In the genomic region with DNA sequence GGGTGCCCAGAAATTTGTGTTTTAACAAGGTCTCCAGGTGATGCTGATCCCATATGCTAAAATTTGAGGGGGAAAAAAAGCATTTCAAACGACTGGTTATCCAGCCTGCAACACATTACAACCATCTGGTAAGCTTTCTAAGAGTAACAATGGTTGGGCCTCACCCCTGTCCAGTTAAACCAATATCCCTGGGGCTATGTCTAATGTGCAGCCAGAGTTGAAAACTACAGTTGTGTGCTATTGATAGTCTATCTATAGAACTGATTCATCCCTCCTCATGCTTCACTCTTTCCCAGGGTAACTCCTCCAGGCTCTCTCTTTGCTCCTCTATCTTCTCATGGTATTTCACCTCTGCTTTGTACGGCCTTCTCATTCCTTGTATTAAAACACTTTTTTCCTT, we compare ENCODE assay signal across 29 cellular contexts.
"Had no signal": no experiment of that assay in that cellular context is flagged by ENCODE, and none has a peak within 500 bp of the region (broad histone marks: within the 10 kb centered on the region; RNA-seq: fewer than 3 reads in every experiment).

No MANE protein-coding gene starts in this region.

- H3K4me3 ChIP-seq: ascending aorta, coronary artery, dorsolateral prefrontal cortex, esophagus muscularis mucosa, gastroesophageal sphincter, heart right ventricle, hepatocyte had no signal

- DNase-seq: activated B cell treated with CpG ODN at 0.5 μM for 24 hours; activated CD4-positive, alpha-beta T cell treated with anti-CD3 and anti-CD28 coated beads for 48 hours; activated CD4-positive, alpha-beta T cell treated with anti-CD3 and anti-CD28 coated beads, Interleukin-2, amount 50 U/mL, for 1 hour; activated CD4-positive, alpha-beta T cell treated with anti-CD3 and anti-CD28 coated beads, Interleukin-2, amount 50 U/mL, for 48 hours; activated CD8-positive, alpha-beta memory T cell treated with anti-CD3 and anti-CD28 coated beads for 24 hours; activated CD8-positive, alpha-beta T cell treated with anti-CD3 and anti-CD28 coated beads for 36 hours; activated effector memory CD4-positive, alpha-beta T cell treated with anti-CD3 and anti-CD28 coated beads, Interleukin-2, amount 50 U/mL, for 16 hours; activated naive CD4-positive, alpha-beta T cell treated with anti-CD3 and anti-CD28 coated beads for 36 hours; activated naive CD8-positive, alpha-beta T cell treated with anti-CD3 and anti-CD28 coated beads, Interleukin-2, amount 10 ng/mL, durations not matched to agents 7 days and 5 days; activated T-cell treated with anti-CD3 and anti-CD28 coated beads, Interleukin-2, amount 50 U/mL, for 4 hours; dorsolateral prefrontal cortex; effector memory CD4-positive, alpha-beta T cell; erythroblast; foreskin keratinocyte; heart right ventricle; T-helper 17 cell; T1000; WERI-Rb-1 had no signal

- H3K36me3 Mint-ChIP-seq: activated naive CD4-positive, alpha-beta T cell treated with anti-CD3 and anti-CD28 coated beads, Interleukin-2, amount 50 U/mL, for 24 hours; activated naive CD8-positive, alpha-beta T cell treated with anti-CD3 and anti-CD28 coated beads, Interleukin-2, amount 10 ng/mL, durations not matched to agents 7 days and 5 days; brain had no signal

- H3K9me3 ChIP-seq: esophagus muscularis mucosa, gastroesophageal sphincter had no signal

- H3K4me3 Mint-ChIP-seq: activated B cell treated with CpG ODN at 0.5 μM for 24 hours; activated CD8-positive, alpha-beta T cell treated with anti-CD3 and anti-CD28 coated beads for 36 hours; activated naive CD4-positive, alpha-beta T cell treated with anti-CD3 and anti-CD28 coated beads for 36 hours; activated naive CD4-positive, alpha-beta T cell treated with anti-CD3 and anti-CD28 coated beads, Interleukin-2, amount 50 U/mL, for 24 hours; activated naive CD8-positive, alpha-beta T cell treated with anti-CD3 and anti-CD28 coated beads, Interleukin-2, amount 10 ng/mL, durations not matched to agents 7 days and 5 days; activated T-cell treated with anti-CD3 and anti-CD28 coated beads, Interleukin-2, amount 50 U/mL, for 4 hours; activated T-helper 17 cell treated with anti-CD3 and anti-CD28 coated beads, Interleukin-2, amount 50 U/mL, for 72 hours; brain; central memory CD8-positive, alpha-beta T cell; dendritic cell treated with granulocyte-macrophage colony-stimulating factor and Interleukin-4, amounts not matched to agents 40 ng/mL and 50 ng/mL, for 4 days; T-helper 17 cell; T-helper 2 cell treated with Interferon-gamma antibody and Interleukin-4, amounts not matched to agents 5 μg/mL and 100 μg/mL, for 36 hours had no signal

- H3K27me3 ChIP-seq: ascending aorta, dorsolateral prefrontal cortex, esophagus muscularis mucosa, foreskin keratinocyte, gastroesophageal sphincter, heart right ventricle, hepatocyte had no signal

- H2AFZ ChIP-seq: hepatocyte had no signal

- H3K27ac Mint-ChIP-seq: activated B cell treated with CpG ODN at 0.5 μM for 24 hours; activated CD8-positive, alpha-beta T cell treated with anti-CD3 and anti-CD28 coated beads for 36 hours; activated naive CD4-positive, alpha-beta T cell treated with anti-CD3 and anti-CD28 coated beads for 36 hours; activated naive CD4-positive, alpha-beta T cell treated with anti-CD3 and anti-CD28 coated beads, Interleukin-2, amount 50 U/mL, for 24 hours; activated naive CD8-positive, alpha-beta T cell treated with anti-CD3 and anti-CD28 coated beads, Interleukin-2, amount 10 ng/mL, durations not matched to agents 7 days and 5 days; activated T-helper 17 cell treated with anti-CD3 and anti-CD28 coated beads, Interleukin-2, amount 50 U/mL, for 72 hours; brain; dendritic cell treated with granulocyte-macrophage colony-stimulating factor and Interleukin-4, amounts not matched to agents 40 ng/mL and 50 ng/mL, for 4 days; T-helper 17 cell; T-helper 2 cell treated with Interferon-gamma antibody and Interleukin-4, amounts not matched to agents 5 μg/mL and 100 μg/mL, for 36 hours had no signal

- H3K79me2 ChIP-seq: hepatocyte had no signal

- H3K9me3 Mint-ChIP-seq: activated naive CD4-positive, alpha-beta T cell treated with anti-CD3 and anti-CD28 coated beads, Interleukin-2, amount 50 U/mL, for 24 hours had no signal

- H3K4me1 ChIP-seq: heart right ventricle had no signal

- H3K4me2 ChIP-seq: hepatocyte had no signal

- H3K27me3 Mint-ChIP-seq: activated B cell treated with CpG ODN at 0.5 μM for 24 hours; activated CD8-positive, alpha-beta T cell treated with anti-CD3 and anti-CD28 coated beads for 36 hours; activated naive CD4-positive, alpha-beta T cell treated with anti-CD3 and anti-CD28 coated beads, Interleukin-2, amount 50 U/mL, for 24 hours; activated naive CD8-positive, alpha-beta T cell treated with anti-CD3 and anti-CD28 coated beads, Interleukin-2, amount 10 ng/mL, durations not matched to agents 7 days and 5 days; activated T-helper 17 cell treated with anti-CD3 and anti-CD28 coated beads, Interleukin-2, amount 50 U/mL, for 72 hours; brain; central memory CD8-positive, alpha-beta T cell; dendritic cell treated with granulocyte-macrophage colony-stimulating factor and Interleukin-4, amounts not matched to agents 40 ng/mL and 50 ng/mL, for 4 days; T-helper 17 cell had no signal

- H3K27ac ChIP-seq: ascending aorta, coronary artery, dorsolateral prefrontal cortex, esophagus muscularis mucosa, foreskin keratinocyte, gastroesophageal sphincter, heart right ventricle, hepatocyte, WERI-Rb-1 had no signal

- H3K4me1 Mint-ChIP-seq: activated B cell treated with CpG ODN at 0.5 μM for 24 hours; activated naive CD4-positive, alpha-beta T cell treated with anti-CD3 and anti-CD28 coated beads, Interleukin-2, amount 50 U/mL, for 24 hours; activated naive CD8-positive, alpha-beta T cell treated with anti-CD3 and anti-CD28 coated beads, Interleukin-2, amount 10 ng/mL, durations not matched to agents 7 days and 5 days; activated T-helper 17 cell treated with anti-CD3 and anti-CD28 coated beads, Interleukin-2, amount 50 U/mL, for 72 hours; central memory CD8-positive, alpha-beta T cell; T-helper 17 cell had no signal

- H3K36me3 ChIP-seq: ascending aorta, esophagus muscularis mucosa, gastroesophageal sphincter, heart right ventricle, WERI-Rb-1 had no signal
